In genomic region chr15:92634641-92635272, GRCh38 we compare ENCODE assay signal across 19 cellular contexts. TPM values are rescaled to one million over a fixed set of nuclear protein-coding genes. Genes with fewer than 3 reads are reported as not detected.
A peak's percentile ranks its signal among the peaks of the same experiment; 100 is the strongest.
DNase-seq lines count a peak whose midpoint lies in the region; ATAC-seq, FAIRE-seq and TF ChIP-seq lines count a peak whose summit lies in the region.
"Had no signal": no experiment of that assay in that cellular context is flagged by ENCODE, and none has a peak within 500 bp of the region (broad histone marks: within the 10 kb centered on the region; RNA-seq: fewer than 3 reads in every experiment).

No MANE protein-coding gene starts in this region.

- 46% methylated on average over 6 of the region's 7 CpGs for WGBS in SK-N-SH (ENCODE audit: low lambda C conversion rate)

- no peak overlapping the region for H3K4me3 Mint-ChIP-seq in nephron progenitor cell
- H3K4me3 Mint-ChIP-seq: activated CD4-positive, alpha-beta T cell treated with anti-CD3 and anti-CD28 coated beads, Interleukin-2, amount 10 ng/mL, durations not matched to agents 7 days and 5 days; IgD-negative memory B cell had no signal

- 0 out of 2 replicates have a peak overlapping the region, but pooled peaks have one; percentile 4 for H3K9ac ChIP-seq in BLaER1
- no peak overlapping the region for H3K9ac ChIP-seq in SK-N-SH

- no peak for ATAC-seq in GM19455 (IDR thresholded peaks at IDR 0.05; ENCODE audit: unreplicated experiment)

- H3K9me2 ChIP-seq in SK-N-SH: no peaks in the 10 kb centered on the region

- peaks cover 53% of the 10 kb centered on the region for H3K4me1 Mint-ChIP-seq in nephron progenitor cell
- H3K4me1 Mint-ChIP-seq: activated CD4-positive, alpha-beta T cell treated with anti-CD3 and anti-CD28 coated beads, Interleukin-2, amount 10 ng/mL, durations not matched to agents 7 days and 5 days had no signal

- no peaks in the 10 kb centered on the region for H3K36me3 ChIP-seq in BLaER1
- no peaks in the 10 kb centered on the region for H3K36me3 ChIP-seq in SK-N-SH (replicated peaks in 1 of 2; ENCODE audit: control insufficient read depth in 1 of 2, insufficient read depth in 2 of 2, low read length in 1 of 2)
- H3K36me3 ChIP-seq: Peyer's patch, transverse colon had no signal

- TF ChIP-seq POLR2A in GM12891 (IDR thresholded peaks at IDR 0.05; ENCODE audit: low read depth, low read length): no peak

- DNase-seq in GM12891 (ENCODE audit: insufficient read length, low spot score) (no peak), SK-N-SH (no peak), nephron progenitor cell (no peak), kidney tubule cell (ENCODE audit: low spot score) (no peak), NCI-H2196 (lab: John Stamatoyannopoulos, UW; ENCODE audit: unreplicated experiment) (no peak), cerebellar cortex (ENCODE audit: low spot score) (no peak)
- DNase-seq: activated CD4-positive, alpha-beta T cell treated with anti-CD3 and anti-CD28 coated beads, Interleukin-2, amount 10 ng/mL, durations not matched to agents 7 days and 5 days; activated naive CD4-positive, alpha-beta T cell; activated T-cell treated with anti-CD3 and anti-CD28 coated beads for 4 hours; GF-D8; Peyer's patch; small intestine; transverse colon had no signal

- H4K20me1 ChIP-seq in BLaER1 (no peaks in the 10 kb centered on the region), SK-N-SH (ENCODE audit: insufficient read depth) (no peaks in the 10 kb centered on the region)

- H3K9me3 ChIP-seq in BLaER1 (peaks cover 11% of the 10 kb centered on the region), SK-N-SH (no peaks in the 10 kb centered on the region)
- H3K9me3 ChIP-seq: transverse colon had no signal

- no peaks in the 10 kb centered on the region for H3K79me2 ChIP-seq in SK-N-SH (ENCODE audit: insufficient read depth)

- H3K4me3 ChIP-seq in BLaER1 (no peak overlapping the region), SK-N-SH (ENCODE audit: low read depth in 2 of 2, low read length in 1 of 2) (no peak overlapping the region)
- H3K4me3 ChIP-seq: coronary artery, Peyer's patch, transverse colon had no signal

- TF ChIP-seq EP300 in SK-N-SH (IDR thresholded peaks at IDR 0.05; ENCODE audit: borderline replicate concordance in 1 of 2, low read depth in 1 of 2, low read length in 1 of 2): no peak

- TF ChIP-seq CTCF in SK-N-SH (IDR thresholded peaks at IDR 0.05) (no peak), nephron progenitor cell (IDR thresholded peaks at IDR 0.05) (no peak)

- no peak for TF ChIP-seq RAD21 in SK-N-SH (IDR thresholded peaks at IDR 0.05; ENCODE audit: low read length)

- peaks cover 76% of the 10 kb centered on the region for H3K4me1 ChIP-seq in BLaER1
- peaks cover 0 to 20% of the 10 kb centered on the region in 2 experiments; a peak in 1 of 4 replicates for H3K4me1 ChIP-seq in SK-N-SH (ENCODE audit: control insufficient read depth in 1 of 2, insufficient read depth in 2 of 2, low read depth in 1 of 2, low read length in 1 of 2)

- H3K27ac Mint-ChIP-seq in nephron progenitor cell: peak overlapping the region; percentile 6
- H3K27ac Mint-ChIP-seq: activated CD4-positive, alpha-beta T cell treated with anti-CD3 and anti-CD28 coated beads, Interleukin-2, amount 10 ng/mL, durations not matched to agents 7 days and 5 days; IgD-negative memory B cell had no signal

- H3K9me3 Mint-ChIP-seq in nephron progenitor cell: peaks cover 21% of the 10 kb centered on the region
- H3K9me3 Mint-ChIP-seq: activated CD4-positive, alpha-beta T cell treated with anti-CD3 and anti-CD28 coated beads, Interleukin-2, amount 10 ng/mL, durations not matched to agents 7 days and 5 days had no signal

- peak overlapping the region; percentile 76 for H3K4me2 ChIP-seq in BLaER1
- no peak overlapping the region for H3K4me2 ChIP-seq in SK-N-SH

- H2AFZ ChIP-seq in SK-N-SH (ENCODE audit: low read depth): no peak overlapping the region

- POLR2A ChIA-PET in SK-N-SH (lab: Yijun Ruan, JAX): interaction anchor here (0.7 kb wide), 1 partner anchor 22 kb away, joined by 3 read pairs; no protein-coding TSS in a partner anchor

- no peaks in the 10 kb centered on the region for H3K27me3 Mint-ChIP-seq in nephron progenitor cell (ENCODE audit: low read depth, poor library complexity)
- H3K27me3 Mint-ChIP-seq: activated CD4-positive, alpha-beta T cell treated with anti-CD3 and anti-CD28 coated beads, Interleukin-2, amount 10 ng/mL, durations not matched to agents 7 days and 5 days had no signal

- peak; percentile 31 for FAIRE-seq in GM12891 (lab: Jason Lieb, UNC)
- FAIRE-seq: astrocyte, small intestine, TTC549 had no signal

- H3K27ac ChIP-seq in BLaER1: 0 out of 2 replicates have a peak overlapping the region, but pooled peaks have one; percentile 7
- H3K27ac ChIP-seq in SK-N-SH (ENCODE audit: low read depth in 2 of 2, low read length in 1 of 2): peak overlapping the region in 1 of 2 experiments; percentile 43; a peak in 2 of 4 replicates
- H3K27ac ChIP-seq: coronary artery, Peyer's patch, transverse colon had no signal

- no peaks in the 10 kb centered on the region for H3F3A ChIP-seq in SK-N-SH (replicated peaks; ENCODE audit: insufficient read depth)

- H3K36me3 Mint-ChIP-seq in nephron progenitor cell (ENCODE audit: low read depth): peaks cover 14% of the 10 kb centered on the region
- H3K36me3 Mint-ChIP-seq: IgD-negative memory B cell had no signal

- H3K27me3 ChIP-seq in BLaER1 (no peaks in the 10 kb centered on the region), SK-N-SH (ENCODE audit: insufficient read depth) (no peaks in the 10 kb centered on the region)
- H3K27me3 ChIP-seq: Peyer's patch, transverse colon had no signal

- CTCF ChIA-PET in SK-N-SH (lab: Yijun Ruan, JAX): interaction anchor here (0.9 to 2.1 kb wide), 5 partner anchors 9 to 113 kb away, joined by 3 to 5 read pairs (median 3); no protein-coding TSS in a partner anchor

TF ChIP-seq in GM12891, 5 proteins besides CTCF, POLR2A, EP300 and RAD21:
- no peak for TF ChIP-seq SPI1 (IDR thresholded peaks at IDR 0.05; ENCODE audit: low read depth, low read length)
- no peak for TF ChIP-seq TAF1 (IDR thresholded peaks at IDR 0.05; ENCODE audit: low read depth, low read length)
- TF ChIP-seq PAX5 (IDR thresholded peaks at IDR 0.05; ENCODE audit: insufficient read depth, low read length, severe bottlenecking): no peak
- no peak for TF ChIP-seq POLR2AphosphoS5 (IDR thresholded peaks at IDR 0.05; ENCODE audit: low read depth, low read length)
TF ChIP-seq in GM12891: peak in this region for 0.

TF ChIP-seq in SK-N-SH, 30 proteins besides CTCF, POLR2A, EP300 and RAD21:
- TF ChIP-seq NFIC (IDR thresholded peaks at IDR 0.05; ENCODE audit: borderline replicate concordance) (no peak), ZBTB33 (IDR thresholded peaks at IDR 0.05; ENCODE audit: borderline replicate concordance, low read depth) (no peak), RFX5 (IDR thresholded peaks at IDR 0.05; ENCODE audit: low read length) (no peak), GATA2 (CRISPR knock-in tag; IDR thresholded peaks at IDR 0.05) (peak; percentile 64; the same call in 1 of the 2 replicates), MXI1 (IDR thresholded peaks at IDR 0.05; ENCODE audit: low read depth, low read length) (no peak), IRF3 (IDR thresholded peaks at IDR 0.05; ENCODE audit: low read depth, low read length) (no peak), FOXJ3 (CRISPR knock-in tag; IDR thresholded peaks at IDR 0.05) (0 out of 2 replicates have a peak, but pooled peaks have one; percentile 30), RXRA (IDR thresholded peaks at IDR 0.05; ENCODE audit: borderline replicate concordance, low read depth) (no peak), SMC3 (IDR thresholded peaks at IDR 0.05; ENCODE audit: low read depth, low read length) (no peak), MEF2A (IDR thresholded peaks at IDR 0.05; ENCODE audit: borderline replicate concordance, low read depth) (no peak)

RNA-seq across cellular contexts. Expression of gene FAM174B, which starts 20.8 kb away (rescaled TPM):
- polyA plus RNA-seq in GM12891 (2012; ENCODE audit: low read depth, missing spikeins): 28.6 TPM
- 0.18 and 0.30 TPM in 2 replicates for polyA plus RNA-seq in SK-N-SH (2012; rRNA removed)
- polyA plus RNA-seq in SK-N-SH (2012; cell fraction: cytosol; rRNA removed): 0.12 and 0.16 TPM in 2 replicates
- 0.05 and 0.74 TPM in 2 replicates for polyA plus RNA-seq in SK-N-SH (2012; cell fraction: nucleus; rRNA removed)
